19 cellular contexts compared by ENCODE assay signal in the genomic region with DNA sequence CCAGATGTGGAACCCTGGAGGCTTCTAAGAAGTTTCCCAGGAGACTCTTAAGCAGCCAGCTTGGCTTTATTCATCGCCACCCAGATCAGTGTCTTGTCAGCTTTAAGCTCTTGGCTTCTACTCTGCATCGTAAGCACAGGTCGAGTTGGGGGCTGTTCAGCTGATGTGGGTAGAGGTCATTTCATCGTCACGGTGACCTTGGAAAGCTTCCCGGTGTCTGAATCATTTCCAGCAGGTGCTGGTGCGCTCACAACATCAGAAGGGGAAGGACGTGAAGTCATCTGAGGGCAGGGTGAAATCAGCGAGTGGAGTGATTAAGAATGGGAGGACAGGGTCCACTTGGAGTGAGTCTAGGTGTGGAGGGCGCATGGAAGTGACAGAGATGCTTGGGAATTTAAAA.
DNase-seq lines count a peak whose midpoint lies in the region; ATAC-seq and TF ChIP-seq lines count a peak whose summit lies in the region.
"Had no signal": no experiment of that assay in that cellular context is flagged by ENCODE, and none has a peak within 500 bp of the region (broad histone marks: within the 10 kb centered on the region; RNA-seq: fewer than 3 reads in every experiment).

No MANE protein-coding gene starts in this region.

- intact Hi-C loops in Right ventricle myocardium inferior (cut with DNase I), result no loop called here
- intact Hi-C loops in cardiac septum (cut with DNase I), result no loop called here

- peak overlapping the region; percentile 31 for H3K27ac Mint-ChIP-seq in type B pancreatic cell
- H3K27ac Mint-ChIP-seq: activated CD4-positive, alpha-beta T cell treated with anti-CD3 and anti-CD28 coated beads for 36 hours; activated naive CD8-positive, alpha-beta T cell treated with anti-CD3 and anti-CD28 coated beads, Interleukin-2, amount 10 ng/mL, durations not matched to agents 7 days and 5 days; T-helper 1 cell treated with Interleukin-12 subunit alpha and Interleukin-12 subunit beta and Interleukin-4 antibody, amounts not matched to agents 30 μg/mL and 1 μg/mL, for 36 hours had no signal

- H3K4me1 Mint-ChIP-seq in type B pancreatic cell (ENCODE audit: unreplicated experiment), result peaks cover 23% of the 10 kb centered on the region

- no peaks in the 10 kb centered on the region for H3K27me3 Mint-ChIP-seq in type B pancreatic cell

- ATAC-seq in Right ventricle myocardium inferior (peak; percentile 18), GM18873 (IDR thresholded peaks at IDR 0.05; ENCODE audit: low FRiP score, unreplicated experiment) (no peak)
- ATAC-seq: activated CD4-positive, alpha-beta T cell treated with anti-CD3 and anti-CD28 coated beads for 36 hours; lower lobe of right lung; PC-3 had no signal

- H3K36me3 Mint-ChIP-seq in type B pancreatic cell, result peaks cover 24% of the 10 kb centered on the region
- H3K36me3 Mint-ChIP-seq: activated naive CD8-positive, alpha-beta T cell treated with anti-CD3 and anti-CD28 coated beads, Interleukin-2, amount 10 ng/mL, durations not matched to agents 7 days and 5 days had no signal

- no peaks in the 10 kb centered on the region for H3K9me3 Mint-ChIP-seq in type B pancreatic cell
- H3K9me3 Mint-ChIP-seq: activated naive CD8-positive, alpha-beta T cell treated with anti-CD3 and anti-CD28 coated beads, Interleukin-2, amount 10 ng/mL, durations not matched to agents 7 days and 5 days; T-helper 1 cell treated with Interleukin-12 subunit alpha and Interleukin-12 subunit beta and Interleukin-4 antibody, amounts not matched to agents 30 μg/mL and 1 μg/mL, for 36 hours had no signal

- peak overlapping the region; percentile 45 for H3K4me3 Mint-ChIP-seq in type B pancreatic cell
- H3K4me3 Mint-ChIP-seq: activated CD4-positive, alpha-beta T cell treated with anti-CD3 and anti-CD28 coated beads for 36 hours; activated naive CD8-positive, alpha-beta T cell treated with anti-CD3 and anti-CD28 coated beads, Interleukin-2, amount 10 ng/mL, durations not matched to agents 7 days and 5 days; T-helper 1 cell treated with Interleukin-12 subunit alpha and Interleukin-12 subunit beta and Interleukin-4 antibody, amounts not matched to agents 30 μg/mL and 1 μg/mL, for 36 hours had no signal

- TF ChIP-seq CTCF in type B pancreatic cell (conservative IDR thresholded peaks at IDR 0.05), result no peak

- DNase-seq in Right ventricle myocardium inferior (ENCODE audit: missing footprints) (no peak), cardiac septum (ENCODE audit: low spot score) (no peak), dermis blood vessel endothelial cell (peak; percentile 99), iris pigment epithelial cell (ENCODE audit: low read depth) (peak; percentile 89), type B pancreatic cell (ENCODE audit: extremely low spot score, unreplicated experiment) (no peak), mucosa of gallbladder (ENCODE audit: low spot score) (no peak), NCI-H2196 treated with DMSO at 0.1 percent for 48 hours (lab: John Stamatoyannopoulos, UW; ENCODE audit: unreplicated experiment) (no peak)
- DNase-seq: activated CD4-positive, alpha-beta T cell treated with anti-CD3 and anti-CD28 coated beads for 36 hours; activated naive CD8-positive, alpha-beta T cell treated with anti-CD3 and anti-CD28 coated beads, Interleukin-2, amount 10 ng/mL, durations not matched to agents 7 days and 5 days; activated T-cell treated with anti-CD3 and anti-CD28 coated beads, Interleukin-2, amount 50 U/mL, for 1 hour; COR-L47; effector memory CD4-positive, alpha-beta T cell; lower lobe of right lung; NCI-H1092; NCI-H226; ovary; PC-3 had no signal

Comparison
In these comparisons a context has a peak if more than half of its experiments do, and no peak if none do; other contexts are left out.
1. DNase-seq: peak in dermis blood vessel endothelial cell (single experiment) and iris pigment epithelial cell (single experiment); none in Right ventricle myocardium inferior (single experiment), cardiac septum (single experiment), type B pancreatic cell (single experiment), mucosa of gallbladder (single experiment) and NCI-H2196 treated with DMSO at 0.1 percent for 48 hours (single experiment).